ENCODE assay signal across 8 cellular contexts in the genomic region with DNA sequence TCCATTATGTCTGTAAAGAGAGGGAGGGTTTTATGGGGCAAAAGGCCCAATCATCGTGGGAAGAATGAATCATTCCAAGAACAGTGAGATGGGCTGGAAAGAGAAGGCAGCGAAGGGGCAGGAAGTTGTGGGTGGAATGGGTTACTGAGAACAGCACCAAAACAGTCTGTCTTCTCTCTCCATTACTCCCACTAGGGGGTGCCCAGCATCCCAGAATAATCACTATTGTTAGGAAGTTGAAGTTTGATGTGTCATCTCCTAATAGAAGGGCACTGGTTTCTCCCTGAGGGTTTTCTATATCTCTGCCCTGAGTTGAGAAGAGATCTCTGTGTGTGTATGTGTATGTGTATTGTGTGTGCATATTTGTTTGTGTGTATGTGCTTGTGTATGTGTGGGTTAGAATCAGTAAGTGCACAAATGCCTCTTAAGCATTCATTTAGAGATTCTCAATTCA.
DNase-seq lines count a peak whose midpoint lies in the region; ATAC-seq, FAIRE-seq and TF ChIP-seq lines count a peak whose summit lies in the region.

No MANE protein-coding gene starts in this region.

- peak; percentile 86 for FAIRE-seq in GM12892 (lab: Jason Lieb, UNC)
- FAIRE-seq in pancreas (lab: Jason Lieb, UNC) = no peak

- TF ChIP-seq CTCF in AG09309 (IDR thresholded peaks at IDR 0.05; ENCODE audit: control insufficient read depth, insufficient read depth, low read depth, low read length, missing control alignments) = peak; percentile 84
- peak; percentile 77 for TF ChIP-seq CTCF in fibroblast of the aortic adventitia (IDR thresholded peaks at IDR 0.05; ENCODE audit: insufficient read depth, low read length)
- peak in 3 of 4 donors; percentile 36 to 40 (median 40) for TF ChIP-seq CTCF in pancreas (IDR thresholded peaks at IDR 0.05)
- TF ChIP-seq CTCF in vagina (IDR thresholded peaks at IDR 0.05) = peak in 1 of 3 experiments; percentile 56

- TF ChIP-seq POLR2A in GM12892 (IDR thresholded peaks at IDR 0.05; ENCODE audit: low read depth, low read length) (no peak), vagina (IDR thresholded peaks at IDR 0.05) (no peak)

- H3K27ac ChIP-seq in pancreas = no peak overlapping the region
- peak overlapping the region; percentile 66 for H3K27ac ChIP-seq in vagina

- H3K9me3 ChIP-seq in pancreas (no peaks in the 10 kb centered on the region), vagina (no peaks in the 10 kb centered on the region)

- H3K36me3 ChIP-seq in pancreas = no peaks in the 10 kb centered on the region
- H3K36me3 ChIP-seq in vagina = no peaks in the 10 kb centered on the region

- intact Hi-C loops in pancreas (cut with DNase I) = no loop called here
- intact Hi-C loops in vagina (cut with DNase I) = no loop called here

- DNase-seq in AG09309 (ENCODE audit: low read depth) (peak; percentile 93), GM12892 (ENCODE audit: insufficient read length) (no peak), NCI-H1694 treated with DMSO at 0.1 percent for 48 hours (lab: John Stamatoyannopoulos, UW) (peak; percentile 64), fibroblast of the aortic adventitia (ENCODE audit: low read depth) (peak; percentile 93), pancreas (peak in 2 of 6 donors; percentile 55 to 57), vagina (ENCODE audit: extremely low spot score in 2 of 2) (no peak)
- peak in 2 of 3 experiments; percentile 30 to 36 for DNase-seq in activated CD8-positive, alpha-beta memory T cell treated with anti-CD3 and anti-CD28 coated beads for 48 hours (ENCODE audit: low read depth in 2 of 3, low spot score in 2 of 3)

- H3K4me3 ChIP-seq in AG09309 (ENCODE audit: control insufficient read depth, low read depth, low read length) (no peak overlapping the region), fibroblast of the aortic adventitia (ENCODE audit: low read depth, low read length) (no peak overlapping the region), pancreas (no peak overlapping the region), vagina (no peak overlapping the region)

- 21 to 22% methylated on average over 2 of the region's 2 CpGs for WGBS in pancreas, 2 donors

- H3K4me1 ChIP-seq in pancreas = peaks cover 0 to 41% (median 19%) of the 10 kb centered on the region in 3 donors
- peaks cover 32% of the 10 kb centered on the region for H3K4me1 ChIP-seq in vagina

- H3K27me3 ChIP-seq in pancreas = no peaks in the 10 kb centered on the region
- H3K27me3 ChIP-seq in vagina = no peaks in the 10 kb centered on the region

- ATAC-seq in HG02763 (IDR thresholded peaks at IDR 0.05; ENCODE audit: unreplicated experiment) (peak; percentile 86), pancreas (peak; percentile 61 to 86 (median 77))

Comparison
In these comparisons a context has a peak if more than half of its experiments do, and no peak if none do; other contexts are left out.
1. DNase-seq: peak in AG09309 (single experiment), NCI-H1694 treated with DMSO at 0.1 percent for 48 hours (single experiment), activated CD8-positive, alpha-beta memory T cell treated with anti-CD3 and anti-CD28 coated beads for 48 hours (2 of 3) and fibroblast of the aortic adventitia (single experiment); none in GM12892 (single experiment) and vagina (0 of 2).